28 cellular contexts compared by ENCODE assay signal in the genomic region with DNA sequence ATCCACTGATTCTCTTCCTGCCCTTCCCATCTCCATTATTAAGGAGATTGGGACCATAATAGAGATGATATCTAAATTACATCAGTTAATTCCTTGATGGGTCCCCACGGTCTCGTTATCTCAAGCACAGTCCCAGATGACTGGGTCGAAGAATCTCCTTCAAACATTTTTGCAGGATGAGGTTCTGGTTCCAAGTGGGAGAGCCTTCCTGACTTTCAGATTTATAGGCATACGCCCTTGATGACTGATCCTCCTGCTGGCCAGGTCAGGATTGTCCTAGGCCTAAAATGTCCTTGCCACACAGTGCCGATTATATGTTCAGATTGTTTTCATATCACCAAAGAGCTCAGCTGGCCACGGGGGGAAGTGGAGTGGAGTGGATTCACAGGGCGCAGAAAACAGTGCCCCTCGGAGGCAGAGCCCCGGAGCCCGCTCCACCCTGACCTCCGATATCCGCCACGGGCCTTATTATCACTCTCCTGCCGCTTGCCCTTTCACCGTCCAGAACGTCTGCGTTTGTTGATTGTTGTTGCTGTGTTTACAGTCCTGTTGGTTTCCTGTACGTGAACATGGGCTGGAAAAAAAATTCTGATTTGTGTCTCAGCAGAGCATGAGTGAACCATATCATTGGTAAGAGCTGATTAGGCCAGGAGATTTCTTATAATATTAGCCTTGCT. TPM values are rescaled to one million over a fixed set of nuclear protein-coding genes. Genes with fewer than 3 reads are reported as not detected.
"Had no signal": no experiment of that assay in that cellular context is flagged by ENCODE, and none has a peak within 500 bp of the region (broad histone marks: within the 10 kb centered on the region; RNA-seq: fewer than 3 reads in every experiment).

No MANE protein-coding gene starts in this region.

- H3K27ac ChIP-seq: cardiac muscle cell, epithelial cell of prostate, esophagus muscularis mucosa, gastroesophageal sphincter, hepatocyte, parathyroid adenoma, prostate gland, sigmoid colon, skin epidermis, thoracic aorta, uterus had no signal

- H3K4me3 ChIP-seq: cardiac muscle cell, esophagus muscularis mucosa, gastroesophageal sphincter, hepatocyte, lung, prostate gland, sigmoid colon, skin epidermis, thoracic aorta, uterus had no signal

- H3K36me3 Mint-ChIP-seq: naive B cell; stimulated activated naive B cell treated with anti-CD40 and anti-IgM and Interleukin-4, amounts not matched to agents 10 μg/mL and 1 μg/mL and 100 μg/mL, for 72 hours; type B pancreatic cell had no signal

- H3K36me3 ChIP-seq: cardiac muscle cell, esophagus muscularis mucosa, gastroesophageal sphincter, prostate gland, sigmoid colon, thoracic aorta, uterus had no signal

- H2AFZ ChIP-seq: hepatocyte, parathyroid adenoma had no signal

- H3K27ac Mint-ChIP-seq: dendritic cell treated with granulocyte-macrophage colony-stimulating factor and Interleukin-4, amounts not matched to agents 40 ng/mL and 50 ng/mL, for 4 days; naive B cell; nephron; stimulated activated naive B cell treated with anti-CD40 and anti-IgM and Interleukin-4, amounts not matched to agents 10 μg/mL and 1 μg/mL and 100 μg/mL, for 72 hours; stimulated activated naive CD8-positive, alpha-beta T cell treated with anti-CD3 and anti-CD28 coated beads, Interleukin-15, amount 100 ng/mL, for 72 hours; type B pancreatic cell had no signal

- H3K9ac ChIP-seq: parathyroid adenoma had no signal

- H3K4me2 ChIP-seq: hepatocyte had no signal

- ATAC-seq: gastroesophageal sphincter; left colon; stimulated activated naive B cell treated with anti-CD40 and anti-IgM and Interleukin-4, amounts not matched to agents 10 μg/mL and 1 μg/mL and 100 μg/mL, for 72 hours; stimulated activated naive CD8-positive, alpha-beta T cell treated with anti-CD3 and anti-CD28 coated beads, Interleukin-15, amount 100 ng/mL, for 72 hours had no signal

- H3K4me1 Mint-ChIP-seq: naive B cell; nephron; stimulated activated naive CD8-positive, alpha-beta T cell treated with anti-CD3 and anti-CD28 coated beads, Interleukin-15, amount 100 ng/mL, for 72 hours had no signal

- H3K4me3 Mint-ChIP-seq: dendritic cell treated with granulocyte-macrophage colony-stimulating factor and Interleukin-4, amounts not matched to agents 40 ng/mL and 50 ng/mL, for 4 days; naive B cell; nephron; stimulated activated naive B cell treated with anti-CD40 and anti-IgM and Interleukin-4, amounts not matched to agents 10 μg/mL and 1 μg/mL and 100 μg/mL, for 72 hours; stimulated activated naive CD8-positive, alpha-beta T cell treated with anti-CD3 and anti-CD28 coated beads, Interleukin-15, amount 100 ng/mL, for 72 hours; type B pancreatic cell had no signal

- H3K4me1 ChIP-seq: gastroesophageal sphincter, parathyroid adenoma, prostate gland, sigmoid colon, uterus had no signal

- H3K9me3 Mint-ChIP-seq: dendritic cell treated with granulocyte-macrophage colony-stimulating factor and Interleukin-4, amounts not matched to agents 40 ng/mL and 50 ng/mL, for 4 days; naive B cell; nephron; stimulated activated naive B cell treated with anti-CD40 and anti-IgM and Interleukin-4, amounts not matched to agents 10 μg/mL and 1 μg/mL and 100 μg/mL, for 72 hours; stimulated activated naive CD8-positive, alpha-beta T cell treated with anti-CD3 and anti-CD28 coated beads, Interleukin-15, amount 100 ng/mL, for 72 hours; type B pancreatic cell had no signal

- H3K79me2 ChIP-seq: hepatocyte, parathyroid adenoma had no signal

- DNase-seq: cerebellar nuclear complex; effector CD4-positive, alpha-beta T cell; glutamatergic neuron; kidney; left colon; mesenchymal stem cell; naive B cell; occipital lobe; sigmoid colon; stimulated activated CD4-positive, alpha-beta T cell treated with anti-CD3 and anti-CD28 coated beads, Interleukin-2, amount 100 ng/mL, for 24 hours; stimulated activated CD4-positive, alpha-beta T cell treated with anti-CD3 and anti-CD28 coated beads, Interleukin-4, amount 100 ng/mL, for 4 hours; stimulated activated naive B cell treated with anti-CD40 and anti-IgM and Interleukin-4, amounts not matched to agents 10 μg/mL and 1 μg/mL and 100 μg/mL, for 72 hours; stimulated activated naive CD8-positive, alpha-beta T cell treated with anti-CD3 and anti-CD28 coated beads, Interleukin-15, amount 100 ng/mL, for 72 hours; substantia nigra; uterus had no signal

- H3K9me3 ChIP-seq: esophagus muscularis mucosa, gastroesophageal sphincter, prostate gland, sigmoid colon, thoracic aorta, uterus had no signal

RNA-seq across cellular contexts. Expression of a gene that starts 8.9 kb away (rescaled TPM):
- polyA plus RNA-seq: cardiac muscle cell had no signal
